In genomic region chr19:15431396-15432017, GRCh38 we compare ENCODE assay signal across 8 cellular contexts. TPM values are rescaled to one million over a fixed set of nuclear protein-coding genes. Genes with fewer than 3 reads are reported as not detected.
DNase-seq lines count a peak whose midpoint lies in the region; ATAC-seq and TF ChIP-seq lines count a peak whose summit lies in the region.

No MANE protein-coding gene starts in this region.

- H3K9me3 ChIP-seq in BE2C = no peaks in the 10 kb centered on the region
- no peaks in the 10 kb centered on the region for H3K9me3 ChIP-seq in duodenal mucosa (ENCODE audit: control insufficient read depth in 1 of 2, low read length in 2 of 2)

- no peak overlapping the region for H3K27ac ChIP-seq in duodenal mucosa (ENCODE audit: low read depth, low read length)

- POLR2A ChIA-PET in naive thymus-derived CD8-positive, alpha-beta T cell (lab: Charles Lee) = interaction anchor here (0.9 to 6.8 kb wide), 6 partner anchors 13 to 120 kb away, joined by 3 to 87 read pairs (median 11); partner anchors contain the start of genes AKAP8L and WIZ

- H3K27me3 ChIP-seq in BE2C (no peaks in the 10 kb centered on the region), duodenal mucosa (ENCODE audit: control insufficient read depth in 1 of 2, insufficient read depth in 2 of 2, low read length in 2 of 2) (no peaks in the 10 kb centered on the region)

- H3K36me3 Mint-ChIP-seq in naive thymus-derived CD8-positive, alpha-beta T cell = peaks cover 0 to 9% (median 5%) of the 10 kb centered on the region in 3 donors

- H3K27ac Mint-ChIP-seq in naive thymus-derived CD8-positive, alpha-beta T cell = peak overlapping the region; percentile 77 to 97 (median 95)

- H3K4me1 Mint-ChIP-seq in naive thymus-derived CD8-positive, alpha-beta T cell = peaks cover 19 to 38% (median 29%) of the 10 kb centered on the region in 4 donors

- H3K4me3 Mint-ChIP-seq in naive thymus-derived CD8-positive, alpha-beta T cell = peak overlapping the region; percentile 94 to 98 (median 96)

- TF ChIP-seq CTCF in BE2C (IDR thresholded peaks at IDR 0.05; ENCODE audit: low read depth, low read length) (no peak), LNCaP clone FGC (IDR thresholded peaks at IDR 0.05; ENCODE audit: control insufficient read depth, extremely low read depth, insufficient read depth) (no peak)

- peak overlapping the region; percentile 76 to 78 for H3K9ac ChIP-seq in duodenal mucosa (ENCODE audit: low read depth in 1 of 2, low read length in 2 of 2)

- H3K4me3 ChIP-seq in BE2C (ENCODE audit: low read depth, low read length) = peak overlapping the region; percentile 92
- H3K4me3 ChIP-seq in LNCaP clone FGC (ENCODE audit: low read depth, low read length) = peak overlapping the region; percentile 97
- H3K4me3 ChIP-seq in duodenal mucosa (ENCODE audit: low read depth in 1 of 2, low read length in 2 of 2) = peak overlapping the region; percentile 71 to 90

- H3K36me3 ChIP-seq in BE2C (peaks cover 47% of the 10 kb centered on the region), duodenal mucosa (ENCODE audit: control insufficient read depth in 1 of 2, insufficient read depth in 2 of 2, low read length in 2 of 2) (peaks cover 0 to 14% of the 10 kb centered on the region in 2 donors)

- no peak for ATAC-seq in naive thymus-derived CD8-positive, alpha-beta T cell
- ATAC-seq in GM19023 (IDR thresholded peaks at IDR 0.05; ENCODE audit: unreplicated experiment) = no peak

- H3K4me1 ChIP-seq in BE2C = peaks cover 4% of the 10 kb centered on the region
- H3K4me1 ChIP-seq in duodenal mucosa (ENCODE audit: control insufficient read depth in 1 of 2, insufficient read depth in 2 of 2, low read length in 2 of 2) = peaks cover 14 to 26% of the 10 kb centered on the region in 2 donors

- no peaks in the 10 kb centered on the region for H3K9me3 Mint-ChIP-seq in naive thymus-derived CD8-positive, alpha-beta T cell

- no peaks in the 10 kb centered on the region for H3K27me3 Mint-ChIP-seq in naive thymus-derived CD8-positive, alpha-beta T cell

- DNase-seq in BE2C = no peak
- no peak for DNase-seq in LNCaP clone FGC (ENCODE audit: low read depth)
- DNase-seq in naive thymus-derived CD8-positive, alpha-beta T cell = peak in 1 of 10 donors; percentile 53
- DNase-seq in NCI-H748 treated with DMSO at 0.1 percent for 48 hours (lab: John Stamatoyannopoulos, UW) = no peak
- no peak for DNase-seq in iPS-NIHi7 (ENCODE audit: extremely low spot score)
- DNase-seq in D341Med (ENCODE audit: low spot score) = no peak

RNA-seq across cellular contexts. Expression of gene AKAP8L, which starts 12.7 kb away (rescaled TPM):
- polyA plus RNA-seq in BE2C (2012; ENCODE audit: insufficient read depth, insufficient read length, low read depth) = 405 TPM
- total RNA-seq in naive thymus-derived CD8-positive, alpha-beta T cell = 100 to 1,000 TPM; 231 to 232 TPM
- polyA plus RNA-seq in naive thymus-derived CD8-positive, alpha-beta T cell = 10 to 100 TPM; 38.7 to 80.7 (median 40.6) TPM

RNA-seq across cellular contexts. Expression of gene WIZ, which starts 18.2 kb away (rescaled TPM):
- 119 TPM for polyA plus RNA-seq in BE2C (2012; ENCODE audit: insufficient read depth, insufficient read length, low read depth)
- 10 to 100 TPM; 30.3 to 32.6 TPM for total RNA-seq in naive thymus-derived CD8-positive, alpha-beta T cell
- polyA plus RNA-seq in naive thymus-derived CD8-positive, alpha-beta T cell = 1 to 10 TPM in 1 of 3 donors, under 1 TPM in 2; 0.57 to 2.0 (median 0.75) TPM

RNA-seq across cellular contexts. Expression of gene RASAL3, which starts 32.8 kb away (rescaled TPM):
- not detected for polyA plus RNA-seq in BE2C (2012; ENCODE audit: insufficient read depth, insufficient read length, low read depth)
- 100 to 1,000 TPM; 218 TPM for total RNA-seq in naive thymus-derived CD8-positive, alpha-beta T cell
- 100 to 1,000 TPM in 1 of 3 donors, 10 to 100 TPM in 2; 50.5 to 159 (median 98.9) TPM for polyA plus RNA-seq in naive thymus-derived CD8-positive, alpha-beta T cell

RNA-seq across cellular contexts. Expression of gene PGLYRP2, which starts 47.8 kb away (rescaled TPM):
- polyA plus RNA-seq in BE2C (2012; ENCODE audit: insufficient read depth, insufficient read length, low read depth) = not detected
- total RNA-seq in naive thymus-derived CD8-positive, alpha-beta T cell = under 1 TPM; 0.69 to 0.70 TPM
- under 1 TPM; 0.37 to 0.72 (median 0.42) TPM for polyA plus RNA-seq in naive thymus-derived CD8-positive, alpha-beta T cell

RNA-seq across cellular contexts. Expression of gene AKAP8, which starts 51.9 kb away (rescaled TPM):
- 43.6 TPM for polyA plus RNA-seq in BE2C (2012; ENCODE audit: insufficient read depth, insufficient read length, low read depth)
- total RNA-seq in naive thymus-derived CD8-positive, alpha-beta T cell = 10 to 100 TPM; 74.2 to 86.9 TPM
- polyA plus RNA-seq in naive thymus-derived CD8-positive, alpha-beta T cell = 10 to 100 TPM; 12.8 to 16.7 (median 14.2) TPM
